18 cellular contexts compared by ENCODE assay signal in genomic region chr20:20733943-20734342, GRCh38. TPM values are rescaled to one million over a fixed set of nuclear protein-coding genes. Genes with fewer than 3 reads are reported as not detected.
DNase-seq lines count a peak whose midpoint lies in the region; ATAC-seq and TF ChIP-seq lines count a peak whose summit lies in the region.
"Had no signal": no experiment of that assay in that cellular context is flagged by ENCODE, and none has a peak within 500 bp of the region (broad histone marks: within the 10 kb centered on the region; RNA-seq: fewer than 3 reads in every experiment).

No MANE protein-coding gene starts in this region.

- H3K27ac ChIP-seq in esophagus muscularis mucosa (replicated peaks in 1 of 4) (peak overlapping the region in 3 of 4 donors; percentile 0 to 16 (median 12)), subcutaneous abdominal adipose tissue (ENCODE audit: low read depth, low read length) (peak overlapping the region; percentile 6)
- H3K27ac ChIP-seq: A549 had no signal

- H3K9me3 Mint-ChIP-seq in activated T-cell treated with anti-CD3 and anti-CD28 coated beads, Interleukin-2, amount 50 U/mL, for 24 hours, result no peaks in the 10 kb centered on the region
- no peaks in the 10 kb centered on the region for H3K9me3 Mint-ChIP-seq in activated T-cell treated with anti-CD3 and anti-CD28 coated beads, Interleukin-2, amount 50 U/mL, for 4 hours
- H3K9me3 Mint-ChIP-seq: endodermal cell; memory B cell; T-helper 2 cell treated with Interferon-gamma antibody and Interleukin-4, amounts not matched to agents 5 μg/mL and 100 μg/mL, for 36 hours had no signal

- ATAC-seq in activated T-cell treated with anti-CD3 and anti-CD28 coated beads, Interleukin-2, amount 50 U/mL, for 4 hours, result no peak
- ATAC-seq in Right ventricle myocardium inferior, result no peak
- ATAC-seq in HG02798 (IDR thresholded peaks at IDR 0.05; ENCODE audit: poor library complexity, unreplicated experiment), result no peak
- ATAC-seq: A549, gastroesophageal sphincter had no signal

- no peak for TF ChIP-seq EP300 in esophagus muscularis mucosa (IDR thresholded peaks at IDR 0.05)

- no peaks in the 10 kb centered on the region for H3K36me3 Mint-ChIP-seq in activated T-cell treated with anti-CD3 and anti-CD28 coated beads, Interleukin-2, amount 50 U/mL, for 24 hours (ENCODE audit: low read depth)
- H3K36me3 Mint-ChIP-seq in activated T-cell treated with anti-CD3 and anti-CD28 coated beads, Interleukin-2, amount 50 U/mL, for 4 hours (ENCODE audit: insufficient read depth), result no peaks in the 10 kb centered on the region
- H3K36me3 Mint-ChIP-seq: memory B cell had no signal

- H3K27me3 Mint-ChIP-seq in activated T-cell treated with anti-CD3 and anti-CD28 coated beads, Interleukin-2, amount 50 U/mL, for 24 hours, result peaks cover 8% of the 10 kb centered on the region
- H3K27me3 Mint-ChIP-seq in activated T-cell treated with anti-CD3 and anti-CD28 coated beads, Interleukin-2, amount 50 U/mL, for 4 hours (ENCODE audit: low read depth), result peaks cover 4% of the 10 kb centered on the region

- H3K4me1 Mint-ChIP-seq in activated T-cell treated with anti-CD3 and anti-CD28 coated beads, Interleukin-2, amount 50 U/mL, for 24 hours (ENCODE audit: low read depth), result peaks cover 19% of the 10 kb centered on the region
- H3K4me1 Mint-ChIP-seq in activated T-cell treated with anti-CD3 and anti-CD28 coated beads, Interleukin-2, amount 50 U/mL, for 4 hours (ENCODE audit: low read depth), result peaks cover 11% of the 10 kb centered on the region
- H3K4me1 Mint-ChIP-seq: endodermal cell had no signal

- peak overlapping the region; percentile 39 for H3K27ac Mint-ChIP-seq in activated T-cell treated with anti-CD3 and anti-CD28 coated beads, Interleukin-2, amount 50 U/mL, for 24 hours
- H3K27ac Mint-ChIP-seq: memory B cell had no signal

- TF ChIP-seq CTCF in esophagus muscularis mucosa (IDR thresholded peaks at IDR 0.05), result no peak

- H3K36me3 ChIP-seq in esophagus muscularis mucosa (no peaks in the 10 kb centered on the region), subcutaneous abdominal adipose tissue (ENCODE audit: control insufficient read depth in 5 of 5, insufficient read depth in 5 of 5, low read length in 5 of 5) (no peaks in the 10 kb centered on the region)
- H3K36me3 ChIP-seq: gastroesophageal sphincter, HAP-1 had no signal

- intact Hi-C loops in esophagus muscularis mucosa (cut with DNase I) (no loop called here), Right ventricle myocardium inferior (cut with DNase I) (no loop called here)

- WGBS in esophagus muscularis mucosa, result 86% methylated on average over 1 of the region's 1 CpG

- H3K27me3 ChIP-seq in esophagus muscularis mucosa (no peaks in the 10 kb centered on the region), subcutaneous abdominal adipose tissue (ENCODE audit: control insufficient read depth in 5 of 5, insufficient read depth in 4 of 5, low read length in 5 of 5) (no peaks in the 10 kb centered on the region)

- H3K4me1 ChIP-seq in esophagus muscularis mucosa (peaks cover 0 to 18% (median 8%) of the 10 kb centered on the region in 4 donors), subcutaneous abdominal adipose tissue (ENCODE audit: control insufficient read depth in 5 of 5, insufficient read depth in 5 of 5, low read length in 5 of 5) (peaks cover 0 to 32% (median 0%) of the 10 kb centered on the region in 5 donors)
- H3K4me1 ChIP-seq: HAP-1 had no signal

- DNase-seq in activated T-cell treated with anti-CD3 and anti-CD28 coated beads, Interleukin-2, amount 50 U/mL, for 24 hours, result no peak
- no peak for DNase-seq in activated T-cell treated with anti-CD3 and anti-CD28 coated beads, Interleukin-2, amount 50 U/mL, for 4 hours
- DNase-seq in SKM-1 (lab: John Stamatoyannopoulos, UW; ENCODE audit: unreplicated experiment) (peak; percentile 60), esophagus muscularis mucosa (ENCODE audit: extremely low spot score) (peak; percentile 64), Right ventricle myocardium inferior (ENCODE audit: missing footprints) (no peak), COR-L47 (lab: John Stamatoyannopoulos, UW) (no peak)
- DNase-seq: activated naive CD4-positive, alpha-beta T cell treated with Interleukin-2 at 50 U/mL for 16 hours; endodermal cell; NCI-H2029; NCI-H526 treated with DMSO at 0.1 percent for 48 hours; stimulated activated naive CD4-positive, alpha-beta T cell treated with Interleukin-2 at 50 U/mL for 16 hours had no signal

- no peak overlapping the region for H3K9ac ChIP-seq in subcutaneous abdominal adipose tissue (ENCODE audit: low read length in 5 of 5)

- H3K4me3 ChIP-seq in esophagus muscularis mucosa, result no peak overlapping the region
- H3K4me3 ChIP-seq in subcutaneous abdominal adipose tissue (ENCODE audit: low read depth in 1 of 5, low read length in 5 of 5), result no peak overlapping the region
- H3K4me3 ChIP-seq: A549, gastroesophageal sphincter, HAP-1 had no signal

- H3K9me3 ChIP-seq in esophagus muscularis mucosa, result no peaks in the 10 kb centered on the region
- H3K9me3 ChIP-seq in subcutaneous abdominal adipose tissue (ENCODE audit: control insufficient read depth in 5 of 5, low read length in 5 of 5), result no peaks in the 10 kb centered on the region
- H3K9me3 ChIP-seq: A549, gastroesophageal sphincter, HAP-1 had no signal

- no peak overlapping the region for H3K4me3 Mint-ChIP-seq in activated T-cell treated with anti-CD3 and anti-CD28 coated beads, Interleukin-2, amount 50 U/mL, for 24 hours
- no peak overlapping the region for H3K4me3 Mint-ChIP-seq in activated T-cell treated with anti-CD3 and anti-CD28 coated beads, Interleukin-2, amount 50 U/mL, for 4 hours
- H3K4me3 Mint-ChIP-seq: endodermal cell; memory B cell; T-helper 2 cell treated with Interferon-gamma antibody and Interleukin-4, amounts not matched to agents 5 μg/mL and 100 μg/mL, for 36 hours had no signal

- TF ChIP-seq POLR2A in esophagus muscularis mucosa (IDR thresholded peaks at IDR 0.05; ENCODE audit: low read depth), result no peak

RNA-seq across cellular contexts. Expression of gene RALGAPA2, which starts 21.5 kb away (rescaled TPM):
- total RNA-seq in activated T-cell treated with anti-CD3 and anti-CD28 coated beads, Interleukin-2, amount 50 U/mL, for 4 hours, result 1 to 10 TPM; 5.9 to 8.3 (median 7.2) TPM
- 10 to 100 TPM; 20.1 to 27.7 (median 23.0) TPM for total RNA-seq in esophagus muscularis mucosa
- 16.5 TPM for total RNA-seq in Right ventricle myocardium inferior

Comparison
In these comparisons a context has a peak if more than half of its experiments do, and no peak if none do; other contexts are left out.
1. DNase-seq: peak in SKM-1 (single experiment) and esophagus muscularis mucosa (single experiment); none in activated T-cell treated with anti-CD3 and anti-CD28 coated beads, Interleukin-2, amount 50 U/mL, for 24 hours (single experiment), activated T-cell treated with anti-CD3 and anti-CD28 coated beads, Interleukin-2, amount 50 U/mL, for 4 hours (single experiment), Right ventricle myocardium inferior (single experiment) and COR-L47 (single experiment).